In genomic region chr13:99509477-99509876, GRCh38 we compare ENCODE assay signal across 3 cellular contexts.
TF ChIP-seq lines count a peak whose summit lies in the region.

No MANE protein-coding gene starts in this region.

TF ChIP-seq in A549, 52 proteins besides CTCF, POLR2A, EP300 and RAD21 (continued from another document):
- TF ChIP-seq ZFP36 (IDR thresholded peaks at IDR 0.05; ENCODE audit: borderline replicate concordance, partially characterized antibody) (peak; percentile 76), KDM5A (IDR thresholded peaks at IDR 0.05) (no peak)

TF ChIP-seq in GM12891, 5 proteins besides CTCF, POLR2A, EP300 and RAD21 (continued from another document):
- TF ChIP-seq PAX5 (IDR thresholded peaks at IDR 0.05; ENCODE audit: insufficient read depth, low read length, severe bottlenecking) = no peak
- no peak for TF ChIP-seq SPI1 (IDR thresholded peaks at IDR 0.05; ENCODE audit: low read depth, low read length)
- TF ChIP-seq POLR2AphosphoS5 (IDR thresholded peaks at IDR 0.05; ENCODE audit: low read depth, low read length) = no peak

TF ChIP-seq in K562, 482 proteins besides CTCF, POLR2A, EP300 and RAD21 (continued from another document):
- no peak for TF ChIP-seq ELK3 (CRISPR knock-in tag; IDR thresholded peaks at IDR 0.05)
- TF ChIP-seq IRF1 (CRISPR knock-in tag; IDR thresholded peaks at IDR 0.05; ENCODE audit: borderline replicate concordance) = no peak
- no peak for TF ChIP-seq MCM5 (IDR thresholded peaks at IDR 0.05; ENCODE audit: low read depth)
- no peak for TF ChIP-seq ZNF785 (CRISPR knock-in tag; IDR thresholded peaks at IDR 0.05)
- no peak for TF ChIP-seq ZNF253 (CRISPR knock-in tag; conservative IDR thresholded peaks at IDR 0.05)
- TF ChIP-seq CBX5 (IDR thresholded peaks at IDR 0.05; ENCODE audit: borderline replicate concordance, low read depth) = no peak
- TF ChIP-seq MCM3 (IDR thresholded peaks at IDR 0.05) = no peak
- peak; percentile 49; the same call in 1 of the 2 replicates for TF ChIP-seq CEBPZ (IDR thresholded peaks at IDR 0.05; ENCODE audit: borderline replicate concordance, low read depth, low read length)
- TF ChIP-seq ZNF740 (CRISPR knock-in tag; IDR thresholded peaks at IDR 0.05) = no peak
- TF ChIP-seq ZNF740 (tag; IDR thresholded peaks at IDR 0.05) = no peak
- 0 out of 2 replicates have a peak, but pooled peaks have one; percentile 31 for TF ChIP-seq TRIM28 (IDR thresholded peaks at IDR 0.05)
- no peak for TF ChIP-seq MYC (IDR thresholded peaks at IDR 0.05; ENCODE audit: low read depth, low read length)
- TF ChIP-seq MYC (CRISPR knock-in tag; IDR thresholded peaks at IDR 0.05; ENCODE audit: borderline replicate concordance, low read depth) = no peak
- no peak for TF ChIP-seq THRB (CRISPR knock-in tag; conservative IDR thresholded peaks at IDR 0.05)
- TF ChIP-seq ZFP36 (IDR thresholded peaks at IDR 0.05; ENCODE audit: low read depth, low read length, partially characterized antibody) = peak; percentile 84
- TF ChIP-seq NFXL1 (CRISPR knock-in tag; IDR thresholded peaks at IDR 0.05) = no peak
- no peak for TF ChIP-seq POLR2G (IDR thresholded peaks at IDR 0.05; ENCODE audit: low read depth, low read length)
- TF ChIP-seq ZBTB26 (CRISPR knock-in tag; IDR thresholded peaks at IDR 0.05) = no peak
- peak in 1 of 2 experiments; percentile 72; a peak in 1 of 3 replicates for TF ChIP-seq CBX3 (IDR thresholded peaks at IDR 0.05; ENCODE audit: borderline replicate concordance in 1 of 2, low read length in 2 of 2)
- no peak for TF ChIP-seq LEF1 (IDR thresholded peaks at IDR 0.05)
- no peak for TF ChIP-seq MTA1 (IDR thresholded peaks at IDR 0.05; ENCODE audit: borderline replicate concordance)
- no peak for TF ChIP-seq FOXA3 (CRISPR knock-in tag; conservative IDR thresholded peaks at IDR 0.05 in 1 of 2, IDR thresholded peaks at IDR 0.05 in 1 of 2)
